In genomic region chr3:131107637-131108433, GRCh38 we compare ENCODE assay signal across 17 cellular contexts.
DNase-seq lines count a peak whose midpoint lies in the region; ATAC-seq, FAIRE-seq and TF ChIP-seq lines count a peak whose summit lies in the region.
"Had no signal": no experiment of that assay in that cellular context is flagged by ENCODE, and none has a peak within 500 bp of the region (broad histone marks: within the 10 kb centered on the region; RNA-seq: fewer than 3 reads in every experiment).

No MANE protein-coding gene starts in this region.

- no peak for FAIRE-seq in A549 (lab: Jason Lieb, UNC)
- FAIRE-seq: D721Med had no signal

- no peak overlapping the region for H3K9ac ChIP-seq in GM23248

- H3K4me3 Mint-ChIP-seq in natural killer cell = no peak overlapping the region
- H3K4me3 Mint-ChIP-seq: activated CD8-positive, alpha-beta T cell treated with anti-CD3 and anti-CD28 coated beads, Interleukin-2, amount 10 ng/mL, durations not matched to agents 7 days and 5 days; activated naive CD8-positive, alpha-beta T cell treated with anti-CD3 and anti-CD28 coated beads, Interleukin-2, amount 50 U/mL, for 24 hours; memory B cell; nephron had no signal

- DNase-seq in A549 (ENCODE audit: low read depth in 1 of 2, low spot score in 1 of 2) = peak in 1 of 2 experiments; percentile 12
- DNase-seq in GM23248 = peak; percentile 66
- peak in 1 of 2 experiments; percentile 48 for DNase-seq in SJSA1 (ENCODE audit: low read depth in 1 of 2, low spot score in 2 of 2)
- peak; percentile 55 for DNase-seq in iris pigment epithelial cell (ENCODE audit: low read depth)
- no peak for DNase-seq in esophagus squamous epithelium (lab: John Stamatoyannopoulos, UW)
- no peak for DNase-seq in natural killer cell
- no peak for DNase-seq in mesenteric fat pad (ENCODE audit: low spot score)
- DNase-seq: activated CD8-positive, alpha-beta T cell treated with anti-CD3 and anti-CD28 coated beads, Interleukin-2, amount 10 ng/mL, durations not matched to agents 7 days and 5 days; activated naive CD8-positive, alpha-beta T cell treated with anti-CD3 and anti-CD28 coated beads, Interleukin-2, amount 50 U/mL, for 24 hours; Right ventricle myocardium superior; T-helper 1 cell had no signal

- H3K27me3 Mint-ChIP-seq in natural killer cell (ENCODE audit: low read depth in 2 of 2) = peaks cover 4% of the 10 kb centered on the region in 2 donors
- H3K27me3 Mint-ChIP-seq: activated naive CD8-positive, alpha-beta T cell treated with anti-CD3 and anti-CD28 coated beads, Interleukin-2, amount 50 U/mL, for 24 hours; memory B cell had no signal

- TF ChIP-seq RAD21 in A549 (conservative IDR thresholded peaks at IDR 0.05 in 1 of 2, IDR thresholded peaks at IDR 0.05 in 1 of 2) = no peak

- H3K27ac ChIP-seq in A549 (no peak overlapping the region; a peak in 1 of 6 replicates), GM23248 (peak overlapping the region; percentile 28), SJSA1 (peak overlapping the region; percentile 91), esophagus squamous epithelium (no peak overlapping the region)
- H3K27ac ChIP-seq: vagina had no signal

- no peak for TF ChIP-seq POLR2A in A549 (IDR thresholded peaks at IDR 0.05; ENCODE audit: low read length)
- TF ChIP-seq POLR2A in esophagus squamous epithelium (IDR thresholded peaks at IDR 0.05) = no peak

- ATAC-seq in A549 = peak in 1 of 2 experiments; percentile 57; a peak in 3 of 6 replicates
- no peak for ATAC-seq in natural killer cell
- ATAC-seq in HG03469 (IDR thresholded peaks at IDR 0.05; ENCODE audit: unreplicated experiment) = no peak
- ATAC-seq: activated CD8-positive, alpha-beta T cell treated with anti-CD3 and anti-CD28 coated beads, Interleukin-2, amount 10 ng/mL, durations not matched to agents 7 days and 5 days; activated naive CD8-positive, alpha-beta T cell treated with anti-CD3 and anti-CD28 coated beads, Interleukin-2, amount 50 U/mL, for 24 hours had no signal

- CTCF ChIA-PET in A549 (lab: Yijun Ruan, JAX) = no interaction called here

- no peaks in the 10 kb centered on the region for H3K36me3 Mint-ChIP-seq in natural killer cell

- H3K9me3 ChIP-seq in A549 (no peaks in the 10 kb centered on the region), GM23248 (ENCODE audit: low read depth) (no peaks in the 10 kb centered on the region), SJSA1 (replicated peaks) (no peaks in the 10 kb centered on the region), esophagus squamous epithelium (no peaks in the 10 kb centered on the region)
- H3K9me3 ChIP-seq: HAP-1, vagina had no signal

- H3K79me2 ChIP-seq in GM23248 (ENCODE audit: insufficient read depth) = no peaks in the 10 kb centered on the region

- TF ChIP-seq CTCF in A549 (IDR thresholded peaks at IDR 0.05) (no peak), esophagus squamous epithelium (IDR thresholded peaks at IDR 0.05) (no peak), natural killer cell (IDR thresholded peaks at IDR 0.05) (no peak)

- H3K4me3 ChIP-seq in A549 (no peak overlapping the region), GM23248 (no peak overlapping the region), SJSA1 (no peak overlapping the region), esophagus squamous epithelium (no peak overlapping the region)
- H3K4me3 ChIP-seq: HAP-1, vagina had no signal

- H3K4me1 Mint-ChIP-seq in natural killer cell = peaks cover 0 to 5% of the 10 kb centered on the region in 2 donors
- H3K4me1 Mint-ChIP-seq: activated naive CD8-positive, alpha-beta T cell treated with anti-CD3 and anti-CD28 coated beads, Interleukin-2, amount 50 U/mL, for 24 hours; memory B cell had no signal

- H3K4me1 ChIP-seq in A549 = peaks cover 16% of the 10 kb centered on the region; the same call in 2 of the 3 replicates
- peaks cover 37% of the 10 kb centered on the region for H3K4me1 ChIP-seq in GM23248 (ENCODE audit: insufficient read depth)
- peaks cover 41% of the 10 kb centered on the region for H3K4me1 ChIP-seq in SJSA1 (replicated peaks)
- no peaks in the 10 kb centered on the region for H3K4me1 ChIP-seq in esophagus squamous epithelium
- H3K4me1 ChIP-seq: HAP-1, vagina had no signal

- TF ChIP-seq EP300 in A549 (IDR thresholded peaks at IDR 0.05) = no peak

- H3K9me3 Mint-ChIP-seq in natural killer cell = peaks cover 2% of the 10 kb centered on the region in 2 donors

- H3K4me2 ChIP-seq in A549 = peak overlapping the region; percentile 62
- H3K4me2 ChIP-seq in GM23248 (ENCODE audit: unreplicated experiment) = peak overlapping the region; percentile 30

- H3K36me3 ChIP-seq in GM23248 (ENCODE audit: low read depth) (no peaks in the 10 kb centered on the region), SJSA1 (no peaks in the 10 kb centered on the region; the same call in 1 of the 2 replicates), esophagus squamous epithelium (no peaks in the 10 kb centered on the region)
- H3K36me3 ChIP-seq: HAP-1, vagina had no signal

- H3K9me2 ChIP-seq in GM23248 (ENCODE audit: insufficient read depth) = no peaks in the 10 kb centered on the region

- in situ Hi-C loops in GM23248 (cut with MboI) = no loop called here

- peaks cover 22% of the 10 kb centered on the region for H3F3A ChIP-seq in GM23248 (ENCODE audit: insufficient read depth)

- H3K27me3 ChIP-seq in GM23248 (replicated peaks; ENCODE audit: insufficient read depth) (no peaks in the 10 kb centered on the region), SJSA1 (replicated peaks) (no peaks in the 10 kb centered on the region), esophagus squamous epithelium (no peaks in the 10 kb centered on the region)
- H3K27me3 ChIP-seq: vagina had no signal

- H2AFZ ChIP-seq in GM23248 = 0 out of 2 replicates have a peak overlapping the region, but pooled peaks have one; percentile 2

- POLR2A ChIA-PET in A549 (lab: Yijun Ruan, JAX) = no interaction called here

- no peak overlapping the region for H3K27ac Mint-ChIP-seq in natural killer cell
- H3K27ac Mint-ChIP-seq: activated CD8-positive, alpha-beta T cell treated with anti-CD3 and anti-CD28 coated beads, Interleukin-2, amount 10 ng/mL, durations not matched to agents 7 days and 5 days; activated naive CD8-positive, alpha-beta T cell treated with anti-CD3 and anti-CD28 coated beads, Interleukin-2, amount 50 U/mL, for 24 hours; memory B cell had no signal

- intact Hi-C loops in esophagus squamous epithelium (cut with DNase I) = no loop called here
- intact Hi-C loops in natural killer cell (cut with micrococcal nuclease) = no loop called here

- WGBS in A549 (ENCODE audit: missing lambda C conversion rate) = 22% methylated on average over 4 of the region's 4 CpGs
- 74 to 82% methylated on average over 4 of the region's 4 CpGs for WGBS in GM23248 (ENCODE audit: low coverage in 1 of 2, low lambda C conversion rate in 2 of 2, missing lambda C conversion rate in 2 of 2), 2 experiments
- 66 to 75% methylated on average over 4 of the region's 4 CpGs for WGBS in esophagus squamous epithelium, 2 donors

- H4K20me1 ChIP-seq in GM23248 (ENCODE audit: insufficient read depth) = no peaks in the 10 kb centered on the region

TF ChIP-seq in A549, 52 proteins besides CTCF, POLR2A, EP300 and RAD21:
- no peak for TF ChIP-seq E2F6 (IDR thresholded peaks at IDR 0.05; ENCODE audit: borderline replicate concordance, low read depth)
- TF ChIP-seq GATA3 (IDR thresholded peaks at IDR 0.05; ENCODE audit: borderline replicate concordance) = no peak
- TF ChIP-seq NPAS2 (CRISPR knock-in tag; IDR thresholded peaks at IDR 0.05; ENCODE audit: borderline replicate concordance) = no peak
- TF ChIP-seq ESRRA (IDR thresholded peaks at IDR 0.05; ENCODE audit: borderline replicate concordance, low read length) = no peak
- no peak for TF ChIP-seq PHF8 (IDR thresholded peaks at IDR 0.05; ENCODE audit: borderline replicate concordance, low read depth)

Comparison
In these comparisons a context has a peak if more than half of its experiments do, and no peak if none do; other contexts are left out.
1. DNase-seq: peak in GM23248 (single experiment) and iris pigment epithelial cell (single experiment); none in esophagus squamous epithelium (single experiment), natural killer cell (single experiment) and mesenteric fat pad (single experiment).
2. H3K27ac ChIP-seq: peak in GM23248 (single experiment) and SJSA1 (single experiment); none in A549 (0 of 2) and esophagus squamous epithelium (0 of 4).